Comparison of ENCODE assay signal across 26 cellular contexts in the genomic region with DNA sequence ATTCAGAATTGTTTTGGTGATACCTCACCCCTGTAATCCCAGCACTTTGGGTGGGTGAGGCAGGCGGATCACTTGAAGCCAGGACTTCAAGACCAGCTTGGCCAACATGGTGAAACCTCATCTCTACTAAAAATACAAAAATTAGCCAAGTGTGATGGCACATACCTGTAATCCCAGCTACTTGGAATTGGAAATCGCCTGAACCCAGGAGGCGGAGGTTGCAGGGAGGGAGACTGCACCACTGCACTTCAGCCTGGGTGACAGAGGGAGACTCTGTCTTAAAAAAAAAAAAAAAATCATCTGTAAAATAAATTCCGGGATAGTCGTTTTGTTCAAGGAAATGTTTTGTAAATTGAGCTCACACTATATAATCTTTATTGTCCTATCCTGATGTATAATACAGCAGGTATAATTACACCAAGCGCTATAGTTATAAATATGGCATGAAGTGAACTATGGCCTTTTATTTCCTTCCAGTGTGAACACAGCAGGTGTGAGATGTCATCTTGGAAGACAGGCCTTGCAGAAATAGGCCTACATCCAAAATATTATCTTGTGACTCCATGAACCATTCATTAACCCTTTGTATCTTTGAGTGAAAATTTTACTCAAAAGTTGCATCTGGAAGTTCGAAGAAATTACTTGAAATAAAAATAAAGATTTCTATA. TPM values are rescaled to one million over a fixed set of nuclear protein-coding genes. Genes with fewer than 3 reads are reported as not detected.
"Had no signal": no experiment of that assay in that cellular context is flagged by ENCODE, and none has a peak within 500 bp of the region (broad histone marks: within the 10 kb centered on the region; RNA-seq: fewer than 3 reads in every experiment).

No MANE protein-coding gene starts in this region.

- H3K27me3 ChIP-seq: neural progenitor cell, upper lobe of left lung had no signal

- ATAC-seq: stimulated activated naive CD8-positive, alpha-beta T cell treated with anti-CD3 and anti-CD28 coated beads, Interleukin-15, amount 100 ng/mL, for 72 hours had no signal

- H3K4me1 Mint-ChIP-seq: neural progenitor cell had no signal

- H3K4me3 Mint-ChIP-seq: activated naive CD8-positive, alpha-beta T cell treated with anti-CD3 and anti-CD28 coated beads for 36 hours; naive B cell; neural progenitor cell; stimulated activated naive CD8-positive, alpha-beta T cell treated with anti-CD3 and anti-CD28 coated beads, Interleukin-15, amount 100 ng/mL, for 72 hours; T-helper 1 cell treated with Interleukin-12 subunit alpha and Interleukin-12 subunit beta and Interleukin-4 antibody, amounts not matched to agents 30 μg/mL and 1 μg/mL, for 36 hours had no signal

- H2AFZ ChIP-seq: neural progenitor cell had no signal

- H3K4me2 ChIP-seq: neural progenitor cell had no signal

- H3K9ac ChIP-seq: neural progenitor cell had no signal

- H3K27ac Mint-ChIP-seq: activated naive CD8-positive, alpha-beta T cell treated with anti-CD3 and anti-CD28 coated beads for 36 hours; neural progenitor cell; stimulated activated naive CD8-positive, alpha-beta T cell treated with anti-CD3 and anti-CD28 coated beads, Interleukin-15, amount 100 ng/mL, for 72 hours; T-helper 1 cell treated with Interleukin-12 subunit alpha and Interleukin-12 subunit beta and Interleukin-4 antibody, amounts not matched to agents 30 μg/mL and 1 μg/mL, for 36 hours had no signal

- H3K9me3 ChIP-seq: prostate gland, upper lobe of left lung had no signal

- H3K9me3 Mint-ChIP-seq: activated naive CD8-positive, alpha-beta T cell treated with anti-CD3 and anti-CD28 coated beads for 36 hours; neural progenitor cell had no signal

- H3K27ac ChIP-seq: neural progenitor cell, prostate gland, skin epidermis had no signal

- DNase-seq: activated CD4-positive, alpha-beta T cell treated with anti-CD3 and anti-CD28 coated beads, Interleukin-2, amount 50 U/mL, for 1 hour; activated CD4-positive, CD25-positive, alpha-beta regulatory T cell treated with anti-CD3 and anti-CD28 coated beads, Interleukin-2, amount 50 U/mL, for 72 hours; activated CD8-positive, alpha-beta memory T cell treated with anti-CD3 and anti-CD28 coated beads for 24 hours; activated gamma-delta T cell treated with Interleukin-2 at 50 U/mL for 16 hours; activated naive CD8-positive, alpha-beta T cell treated with anti-CD3 and anti-CD28 coated beads for 36 hours; amniotic stem cell; erythroblast; hypothalamus; islet precursor cell; midbrain; naive B cell; right cardiac atrium; stimulated activated CD4-positive, alpha-beta T cell treated with anti-CD3 and anti-CD28 coated beads, Interleukin-15, amount 100 ng/mL, for 24 hours; stimulated activated CD4-positive, alpha-beta T cell treated with anti-CD3 and anti-CD28 coated beads, Interleukin-2, amount 100 ng/mL, for 48 hours; stimulated activated naive CD8-positive, alpha-beta T cell treated with anti-CD3 and anti-CD28 coated beads, Interleukin-15, amount 100 ng/mL, for 72 hours; upper lobe of left lung had no signal

- H3K4me3 ChIP-seq: neural progenitor cell, prostate gland, skin epidermis, upper lobe of left lung had no signal

- H3K27me3 Mint-ChIP-seq: activated naive CD8-positive, alpha-beta T cell treated with anti-CD3 and anti-CD28 coated beads for 36 hours; naive B cell; stimulated activated naive CD8-positive, alpha-beta T cell treated with anti-CD3 and anti-CD28 coated beads, Interleukin-15, amount 100 ng/mL, for 72 hours had no signal

- H3K4me1 ChIP-seq: neural progenitor cell, prostate gland had no signal

- H3K36me3 ChIP-seq: neural progenitor cell had no signal

RNA-seq across cellular contexts. Expression of gene PLA2G10, which starts 25.4 kb away (rescaled TPM):
- total RNA-seq: activated naive CD8-positive, alpha-beta T cell treated with anti-CD3 and anti-CD28 coated beads for 36 hours; cardiac septum; frontal cortex; left lobe of liver; lung microvascular endothelial cell; osteoblast; right cardiac atrium; temporal lobe had no signal
